In the genomic region with DNA sequence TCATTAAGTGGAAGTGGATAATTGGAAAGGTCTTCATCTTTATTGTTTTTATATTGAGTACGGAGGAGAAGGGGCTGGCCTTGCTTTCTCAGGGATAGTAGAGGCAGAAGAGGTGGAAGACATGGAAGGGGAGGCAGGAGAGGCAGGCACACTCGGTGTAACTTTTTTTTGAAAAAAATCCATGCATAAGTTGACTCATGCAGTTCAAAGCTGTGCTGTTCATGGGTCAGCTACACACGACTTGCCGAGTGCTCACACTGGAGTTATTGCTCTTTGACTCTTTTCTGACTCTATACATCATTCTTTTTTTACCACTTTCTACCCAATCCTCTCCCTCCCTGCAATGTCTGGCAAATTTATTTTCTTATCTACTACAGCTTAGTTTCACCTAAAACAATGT, we compare ENCODE assay signal across 21 cellular contexts.
"Had no signal": no experiment of that assay in that cellular context is flagged by ENCODE, and none has a peak within 500 bp of the region (broad histone marks: within the 10 kb centered on the region; RNA-seq: fewer than 3 reads in every experiment).

No MANE protein-coding gene starts in this region.

- H3K27ac Mint-ChIP-seq: activated naive CD4-positive, alpha-beta T cell treated with anti-CD3 and anti-CD28 coated beads, Interleukin-2, amount 50 U/mL, for 24 hours; effector memory CD8-positive, alpha-beta T cell; memory B cell; natural killer cell had no signal

- H3K4me1 ChIP-seq: adrenal gland, tibial nerve had no signal

- H3K9me3 ChIP-seq: adrenal gland, tibial nerve, vagina had no signal

- H3K27me3 Mint-ChIP-seq: activated naive CD4-positive, alpha-beta T cell treated with anti-CD3 and anti-CD28 coated beads, Interleukin-2, amount 50 U/mL, for 24 hours; effector memory CD8-positive, alpha-beta T cell; memory B cell had no signal

- H3K4me3 ChIP-seq: adrenal gland, cardiac muscle cell, tibial nerve, vagina had no signal

- H3K27ac ChIP-seq: adrenal gland, cardiac muscle cell, tibial nerve, vagina, WERI-Rb-1 had no signal

- FAIRE-seq: frontal cortex had no signal

- H3K4me3 Mint-ChIP-seq: activated naive CD4-positive, alpha-beta T cell treated with anti-CD3 and anti-CD28 coated beads, Interleukin-2, amount 50 U/mL, for 24 hours; effector memory CD8-positive, alpha-beta T cell; memory B cell; natural killer cell had no signal

- H3K4me1 Mint-ChIP-seq: activated naive CD4-positive, alpha-beta T cell treated with anti-CD3 and anti-CD28 coated beads, Interleukin-2, amount 50 U/mL, for 24 hours; memory B cell; natural killer cell had no signal

- DNase-seq: activated CD4-positive, alpha-beta T cell treated with anti-CD3 and anti-CD28 coated beads, Interleukin-2, amount 50 U/mL, for 4 hours; activated gamma-delta T cell; adrenal gland; effector memory CD8-positive, alpha-beta T cell; head of caudate nucleus; left ventricle myocardium superior; natural killer cell; occipital lobe; posterior cingulate gyrus; stimulated activated CD4-positive, alpha-beta T cell treated with anti-CD3 and anti-CD28 coated beads, Interleukin-2, amount 100 ng/mL, for 24 hours; stimulated activated naive CD8-positive, alpha-beta T cell treated with anti-CD3 and anti-CD28 coated beads, Interleukin-15, Interleukin-2, amounts not matched to agents 100 U/mL and 50 U/mL, for 24 hours; substantia nigra; SW 1271; T-helper 2 cell; WERI-Rb-1 had no signal

- ATAC-seq: effector memory CD8-positive, alpha-beta T cell; left ventricle myocardium superior; natural killer cell; stimulated activated naive CD8-positive, alpha-beta T cell treated with anti-CD3 and anti-CD28 coated beads, Interleukin-15, Interleukin-2, amounts not matched to agents 100 U/mL and 50 U/mL, for 24 hours had no signal

- H3K36me3 Mint-ChIP-seq: activated naive CD4-positive, alpha-beta T cell treated with anti-CD3 and anti-CD28 coated beads, Interleukin-2, amount 50 U/mL, for 24 hours; memory B cell; natural killer cell had no signal

- H3K36me3 ChIP-seq: adrenal gland, cardiac muscle cell, tibial nerve, vagina, WERI-Rb-1 had no signal

- H3K9me3 Mint-ChIP-seq: activated naive CD4-positive, alpha-beta T cell treated with anti-CD3 and anti-CD28 coated beads, Interleukin-2, amount 50 U/mL, for 24 hours; memory B cell; natural killer cell had no signal

- H3K27me3 ChIP-seq: adrenal gland, cardiac muscle cell, tibial nerve, vagina had no signal
